ENCODE assay signal across 24 cellular contexts in genomic region chr2:211329421-211329820, GRCh38.
DNase-seq lines count a peak whose midpoint lies in the region; ATAC-seq, FAIRE-seq and TF ChIP-seq lines count a peak whose summit lies in the region.
"Had no signal": no experiment of that assay in that cellular context is flagged by ENCODE, and none has a peak within 500 bp of the region (broad histone marks: within the 10 kb centered on the region; RNA-seq: fewer than 3 reads in every experiment).

No MANE protein-coding gene starts in this region.

- CTCF ChIA-PET in MCF 10A (lab: Yijun Ruan, JAX) = interaction anchor here (1.5 kb wide), 1 partner anchor 25 kb away, joined by 3 read pairs; no protein-coding TSS in a partner anchor
- CTCF ChIA-PET in activated CD8-positive, alpha-beta T cell treated with anti-CD3 and anti-CD28 coated beads, Interleukin-2, amount 10 ng/mL, durations not matched to agents 7 days and 5 days (lab: Charles Lee) = no interaction called here

- no TSS peak for BruUV-seq in MCF 10A (replicated peaks; lab: Mats Ljungman, UMichigan)

- dilution Hi-C loops in keratinocyte (cut with MboI; ENCODE audit: extremely low pct_ligation_motif_present, low sequenced_read_pairs) = loop anchor here (10.0 kb wide), 1 partner anchor 55 kb away; no protein-coding TSS in a partner anchor

- H3K9me3 ChIP-seq in breast epithelium (no peaks in the 10 kb centered on the region), RWPE2 (ENCODE audit: severe bottlenecking) (no peaks in the 10 kb centered on the region), keratinocyte (ENCODE audit: control insufficient read depth, low read depth, low read length) (no peaks in the 10 kb centered on the region), aorta (ENCODE audit: control insufficient read depth, low read length) (no peaks in the 10 kb centered on the region)
- H3K9me3 ChIP-seq: BLaER1, HAP-1 had no signal

- H3K27ac Mint-ChIP-seq in MCF 10A (ENCODE audit: low read depth, unreplicated experiment) = no peak overlapping the region
- no peak overlapping the region for H3K27ac Mint-ChIP-seq in T-helper 2 cell treated with Interferon-gamma antibody and Interleukin-4, amounts not matched to agents 5 μg/mL and 100 μg/mL, for 36 hours
- H3K27ac Mint-ChIP-seq in activated CD8-positive, alpha-beta T cell treated with anti-CD3 and anti-CD28 coated beads, Interleukin-2, amount 10 ng/mL, durations not matched to agents 7 days and 5 days = no peak overlapping the region
- H3K27ac Mint-ChIP-seq: CD8-positive, alpha-beta T cell had no signal

- H4K20me1 ChIP-seq in keratinocyte (ENCODE audit: control insufficient read depth, extremely low read depth, insufficient read depth, low read length) = no peaks in the 10 kb centered on the region
- H4K20me1 ChIP-seq: BLaER1 had no signal

- 88 to 93% methylated on average over 4 of the region's 4 CpGs for WGBS in aorta, 2 donors

- intact Hi-C loops in MCF 10A (cut with micrococcal nuclease) (no loop called here), breast epithelium (cut with DNase I; ENCODE audit: low total_unique reads) (no loop called here), aorta (cut with DNase I) (no loop called here)

- POLR2A ChIA-PET in MCF 10A (lab: Yijun Ruan, JAX) = no interaction called here
- POLR2A ChIA-PET in activated CD8-positive, alpha-beta T cell treated with anti-CD3 and anti-CD28 coated beads, Interleukin-2, amount 10 ng/mL, durations not matched to agents 7 days and 5 days (lab: Charles Lee) = no interaction called here

- H3K79me2 ChIP-seq in keratinocyte (ENCODE audit: control insufficient read depth, insufficient read depth, low read length) = no peaks in the 10 kb centered on the region

- ATAC-seq in RWPE2 (ENCODE audit: low read depth) = peak; percentile 95
- no peak for ATAC-seq in activated CD8-positive, alpha-beta T cell treated with anti-CD3 and anti-CD28 coated beads, Interleukin-2, amount 10 ng/mL, durations not matched to agents 7 days and 5 days
- no peak for ATAC-seq in aorta (ENCODE audit: low FRiP score)
- ATAC-seq: CD8-positive, alpha-beta T cell; GM12878; Panc1; SK-N-SH treated with all-trans-retinoic acid at 6 μM for 48 hours had no signal

- H3K36me3 ChIP-seq in breast epithelium = no peaks in the 10 kb centered on the region
- H3K36me3 ChIP-seq in RWPE2 (ENCODE audit: low read depth) = no peaks in the 10 kb centered on the region
- no peaks in the 10 kb centered on the region for H3K36me3 ChIP-seq in keratinocyte (ENCODE audit: control insufficient read depth in 2 of 2, extremely low read depth in 1 of 2, insufficient read depth in 2 of 2, low read length in 2 of 2)
- no peaks in the 10 kb centered on the region for H3K36me3 ChIP-seq in aorta (ENCODE audit: control insufficient read depth in 1 of 2, insufficient read depth in 2 of 2, low read length in 1 of 2)
- H3K36me3 ChIP-seq: BLaER1, HAP-1 had no signal

- H3K4me1 ChIP-seq in breast epithelium (no peaks in the 10 kb centered on the region), RWPE2 (ENCODE audit: insufficient read depth, poor library complexity, severe bottlenecking) (peaks cover 12% of the 10 kb centered on the region), keratinocyte (ENCODE audit: control insufficient read depth, extremely low read depth, insufficient read depth, low read length) (peaks cover 4% of the 10 kb centered on the region), aorta (ENCODE audit: control insufficient read depth in 1 of 2, insufficient read depth in 2 of 2, low read length in 2 of 2) (no peaks in the 10 kb centered on the region)
- H3K4me1 ChIP-seq: BLaER1 had no signal

- peaks cover 17% of the 10 kb centered on the region for H3K27me3 Mint-ChIP-seq in MCF 10A (ENCODE audit: insufficient read depth, unreplicated experiment)
- H3K27me3 Mint-ChIP-seq in T-helper 2 cell treated with Interferon-gamma antibody and Interleukin-4, amounts not matched to agents 5 μg/mL and 100 μg/mL, for 36 hours (ENCODE audit: low read depth) = no peaks in the 10 kb centered on the region
- no peaks in the 10 kb centered on the region for H3K27me3 Mint-ChIP-seq in activated CD8-positive, alpha-beta T cell treated with anti-CD3 and anti-CD28 coated beads, Interleukin-2, amount 10 ng/mL, durations not matched to agents 7 days and 5 days (ENCODE audit: low read depth)

- no peaks in the 10 kb centered on the region for H3K9me3 Mint-ChIP-seq in MCF 10A (ENCODE audit: unreplicated experiment)
- peaks cover 3% of the 10 kb centered on the region for H3K9me3 Mint-ChIP-seq in T-helper 2 cell treated with Interferon-gamma antibody and Interleukin-4, amounts not matched to agents 5 μg/mL and 100 μg/mL, for 36 hours
- no peaks in the 10 kb centered on the region for H3K9me3 Mint-ChIP-seq in activated CD8-positive, alpha-beta T cell treated with anti-CD3 and anti-CD28 coated beads, Interleukin-2, amount 10 ng/mL, durations not matched to agents 7 days and 5 days (ENCODE audit: insufficient read depth)

- H3K27ac ChIP-seq in breast epithelium = no peak overlapping the region
- peak overlapping the region; percentile 39 for H3K27ac ChIP-seq in RWPE2 (ENCODE audit: poor library complexity, severe bottlenecking)
- no peak overlapping the region for H3K27ac ChIP-seq in keratinocyte (ENCODE audit: control insufficient read depth, insufficient read depth, low read length)
- H3K27ac ChIP-seq in aorta (ENCODE audit: low read depth in 1 of 2, low read length in 2 of 2) = no peak overlapping the region
- H3K27ac ChIP-seq: BLaER1, HL-60 had no signal

- no peak overlapping the region for H3K4me2 ChIP-seq in keratinocyte (ENCODE audit: control insufficient read depth, extremely low read depth, insufficient read depth, low read depth, low read length)
- H3K4me2 ChIP-seq: BLaER1 had no signal

- DNase-seq in MCF 10A (ENCODE audit: unreplicated experiment) (peak; percentile 69), breast epithelium (ENCODE audit: low spot score in 2 of 2) (no peak), RWPE2 (ENCODE audit: low spot score) (no peak), keratinocyte (ENCODE audit: low read depth, low spot score) (peak; percentile 17), NCI-H1105 (lab: John Stamatoyannopoulos, UW) (no peak), aorta (no peak)
- DNase-seq in T-helper 2 cell treated with Interferon-gamma antibody and Interleukin-4, amounts not matched to agents 5 μg/mL and 100 μg/mL, for 36 hours (ENCODE audit: low spot score) = no peak
- no peak for DNase-seq in activated CD8-positive, alpha-beta T cell treated with anti-CD3 and anti-CD28 coated beads, Interleukin-2, amount 10 ng/mL, durations not matched to agents 7 days and 5 days
- DNase-seq: 8988T; CD8-positive, alpha-beta T cell; DMS79 treated with DMSO at 0.1 percent for 48 hours; KBM-7; NCI-H1417; NCI-H1930; NCI-H2171 treated with DMSO at 0.1 percent for 48 hours; NCI-H748 treated with DMSO at 0.1 percent for 48 hours; SHP77 had no signal

- H3K9ac ChIP-seq in keratinocyte (ENCODE audit: control insufficient read depth, extremely low read depth, insufficient read depth, low read length) = no peak overlapping the region
- H3K9ac ChIP-seq: BLaER1 had no signal

- peak; percentile 62 for FAIRE-seq in keratinocyte (lab: Jason Lieb, UNC)
- FAIRE-seq: G401.6, GM12878 had no signal

- H3K4me1 Mint-ChIP-seq in MCF 10A (ENCODE audit: insufficient read depth, unreplicated experiment) = peaks cover 5% of the 10 kb centered on the region
- H3K4me1 Mint-ChIP-seq in T-helper 2 cell treated with Interferon-gamma antibody and Interleukin-4, amounts not matched to agents 5 μg/mL and 100 μg/mL, for 36 hours (ENCODE audit: low read depth) = no peaks in the 10 kb centered on the region
- H3K4me1 Mint-ChIP-seq in activated CD8-positive, alpha-beta T cell treated with anti-CD3 and anti-CD28 coated beads, Interleukin-2, amount 10 ng/mL, durations not matched to agents 7 days and 5 days (ENCODE audit: low read depth) = no peaks in the 10 kb centered on the region

- H3K27me3 ChIP-seq in breast epithelium (no peaks in the 10 kb centered on the region), RWPE2 (ENCODE audit: insufficient read depth, poor library complexity, severe bottlenecking) (no peaks in the 10 kb centered on the region), keratinocyte (ENCODE audit: control insufficient read depth, extremely low read depth, insufficient read depth, low read length) (no peaks in the 10 kb centered on the region), aorta (ENCODE audit: control insufficient read depth in 1 of 2, insufficient read depth in 2 of 2, low read length in 1 of 2) (no peaks in the 10 kb centered on the region)
- H3K27me3 ChIP-seq: BLaER1 had no signal

- H2AFZ ChIP-seq in keratinocyte (ENCODE audit: control insufficient read depth, low read length) = no peak overlapping the region

- no peak overlapping the region for H3K4me3 ChIP-seq in breast epithelium
- no peak overlapping the region for H3K4me3 ChIP-seq in RWPE2 (ENCODE audit: severe bottlenecking)
- H3K4me3 ChIP-seq in keratinocyte (ENCODE audit: control insufficient read depth in 2 of 3, extremely low read depth in 1 of 3, insufficient read depth in 2 of 3, low read depth in 1 of 3, low read length in 3 of 3) = no peak overlapping the region
- H3K4me3 ChIP-seq in aorta (ENCODE audit: low read length in 2 of 2) = no peak overlapping the region
- H3K4me3 ChIP-seq: BLaER1, GM12878, HAP-1 had no signal

- H3K36me3 Mint-ChIP-seq in MCF 10A (ENCODE audit: insufficient read depth, unreplicated experiment) = no peaks in the 10 kb centered on the region
- H3K36me3 Mint-ChIP-seq in T-helper 2 cell treated with Interferon-gamma antibody and Interleukin-4, amounts not matched to agents 5 μg/mL and 100 μg/mL, for 36 hours (ENCODE audit: low read depth) = no peaks in the 10 kb centered on the region
- H3K36me3 Mint-ChIP-seq in activated CD8-positive, alpha-beta T cell treated with anti-CD3 and anti-CD28 coated beads, Interleukin-2, amount 10 ng/mL, durations not matched to agents 7 days and 5 days (ENCODE audit: low read depth) = no peaks in the 10 kb centered on the region
- H3K36me3 Mint-ChIP-seq: CD8-positive, alpha-beta T cell had no signal

- no peak overlapping the region for H3K4me3 Mint-ChIP-seq in MCF 10A (ENCODE audit: unreplicated experiment)
- H3K4me3 Mint-ChIP-seq in T-helper 2 cell treated with Interferon-gamma antibody and Interleukin-4, amounts not matched to agents 5 μg/mL and 100 μg/mL, for 36 hours = no peak overlapping the region
- H3K4me3 Mint-ChIP-seq in activated CD8-positive, alpha-beta T cell treated with anti-CD3 and anti-CD28 coated beads, Interleukin-2, amount 10 ng/mL, durations not matched to agents 7 days and 5 days = no peak overlapping the region
- H3K4me3 Mint-ChIP-seq: CD8-positive, alpha-beta T cell had no signal

- H3K9me1 ChIP-seq in keratinocyte (ENCODE audit: control insufficient read depth, extremely low read depth, insufficient read depth, low read length) = no peaks in the 10 kb centered on the region

- TF ChIP-seq POLR2A in breast epithelium (IDR thresholded peaks at IDR 0.05) = no peak

- no peak for TF ChIP-seq CTCF in MCF 10A (IDR thresholded peaks at IDR 0.05; ENCODE audit: unreplicated experiment)
- TF ChIP-seq CTCF in breast epithelium (IDR thresholded peaks at IDR 0.05) = no peak
- TF ChIP-seq CTCF in RWPE2 (IDR thresholded peaks at IDR 0.05; ENCODE audit: poor library complexity, severe bottlenecking) = no peak
- no peak for TF ChIP-seq CTCF in keratinocyte (optimal IDR thresholded peaks at IDR 0.05 in 1 of 3, IDR thresholded peaks at IDR 0.05 in 1 of 3, conservative IDR thresholded peaks at IDR 0.05 in 1 of 3; ENCODE audit: extremely low read depth in 1 of 3, insufficient read depth in 2 of 3, low read length in 3 of 3)

Comparison
In these comparisons a context has a peak if more than half of its experiments do, and no peak if none do; other contexts are left out.
1. DNase-seq: peak in MCF 10A (single experiment) and keratinocyte (single experiment); none in breast epithelium (0 of 2), RWPE2 (single experiment), NCI-H1105 (single experiment), T-helper 2 cell treated with Interferon-gamma antibody and Interleukin-4, amounts not matched to agents 5 μg/mL and 100 μg/mL, for 36 hours (single experiment), activated CD8-positive, alpha-beta T cell treated with anti-CD3 and anti-CD28 coated beads, Interleukin-2, amount 10 ng/mL, durations not matched to agents 7 days and 5 days (single experiment) and aorta (0 of 2).